ENCODE assay signal across 17 cellular contexts in the genomic region with DNA sequence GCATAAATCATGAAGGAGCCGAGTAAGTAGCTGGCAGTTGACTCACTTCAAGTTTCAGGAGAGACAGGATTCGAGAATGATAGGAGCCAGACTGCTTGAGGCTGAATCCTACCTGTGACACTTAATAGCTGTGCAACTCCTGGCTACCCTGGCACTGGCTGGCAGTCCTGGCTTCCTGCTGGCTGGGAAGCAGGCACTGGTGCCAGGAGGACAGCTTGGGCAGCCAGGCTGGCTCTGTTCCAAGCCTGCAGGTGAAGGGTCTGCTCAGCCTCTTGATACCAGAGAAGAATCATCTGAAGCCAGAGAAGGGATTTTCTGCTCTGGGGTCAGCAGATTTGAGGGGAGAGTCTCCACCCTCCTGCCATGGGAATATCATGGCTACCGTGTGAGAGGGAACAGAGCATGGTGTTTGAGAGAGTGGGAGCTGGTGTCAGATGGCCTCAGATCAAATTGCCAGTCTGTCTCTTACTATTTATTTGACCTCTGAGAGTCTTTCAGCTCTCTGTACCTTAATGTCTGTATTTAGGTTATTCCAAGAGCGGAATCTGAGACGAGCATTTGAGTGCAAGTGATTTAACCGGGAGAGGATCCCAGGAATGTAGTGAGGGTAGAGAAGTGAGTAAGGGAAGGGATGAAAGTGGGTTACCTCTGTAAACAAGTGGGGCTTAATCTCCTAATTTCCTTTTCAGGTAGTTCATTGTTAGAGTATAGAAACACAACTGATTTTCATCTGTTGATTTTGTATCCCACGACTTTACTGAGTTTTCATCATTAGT. TPM values are rescaled to one million over a fixed set of nuclear protein-coding genes. Genes with fewer than 3 reads are reported as not detected.
DNase-seq lines count a peak whose midpoint lies in the region; TF ChIP-seq lines count a peak whose summit lies in the region.
"Had no signal": no experiment of that assay in that cellular context is flagged by ENCODE, and none has a peak within 500 bp of the region (broad histone marks: within the 10 kb centered on the region; RNA-seq: fewer than 3 reads in every experiment).

No MANE protein-coding gene starts in this region.

- H3K9me3 ChIP-seq in endodermal cell (ENCODE audit: control insufficient read depth, low read length) (no peaks in the 10 kb centered on the region), tibial artery (no peaks in the 10 kb centered on the region)
- H3K9me3 ChIP-seq: SJSA1 had no signal

- DNase-seq in NCI-H510A treated with DMSO at 0.1 percent for 48 hours (lab: John Stamatoyannopoulos, UW), result peak; percentile 46
- DNase-seq in NCI-H510A (lab: John Stamatoyannopoulos, UW), result no peak
- DNase-seq in NCI-H2196 (lab: John Stamatoyannopoulos, UW; ENCODE audit: unreplicated experiment), result peak; percentile 34
- DNase-seq in endodermal cell, result peak; percentile 45
- no peak for DNase-seq in progenitor cell of endocrine pancreas (ENCODE audit: low spot score, unreplicated experiment)
- DNase-seq in tibial artery, result no peak
- no peak for DNase-seq in activated CD4-positive, alpha-beta T cell treated with anti-CD3 and anti-CD28 coated beads, Interleukin-2, amount 50 U/mL, for 1 hour
- DNase-seq in NCI-H748 treated with DMSO at 0.1 percent for 48 hours (lab: John Stamatoyannopoulos, UW), result no peak
- DNase-seq: activated CD8-positive, alpha-beta T cell treated with anti-CD3 and anti-CD28 coated beads for 36 hours; anterior cingulate cortex; stimulated activated naive CD8-positive, alpha-beta T cell treated with anti-CD3 and anti-CD28 coated beads, Interleukin-15, amount 100 ng/mL, for 72 hours had no signal

- H3K4me3 Mint-ChIP-seq in endodermal cell (no peak overlapping the region), progenitor cell of endocrine pancreas (ENCODE audit: low read depth) (no peak overlapping the region)
- H3K4me3 Mint-ChIP-seq: activated CD8-positive, alpha-beta T cell treated with anti-CD3 and anti-CD28 coated beads for 36 hours; dendritic cell treated with granulocyte-macrophage colony-stimulating factor and Interleukin-4, amounts not matched to agents 40 ng/mL and 50 ng/mL, for 4 days; memory B cell; stimulated activated naive CD8-positive, alpha-beta T cell treated with anti-CD3 and anti-CD28 coated beads, Interleukin-15, amount 100 ng/mL, for 72 hours had no signal

- H3K27ac ChIP-seq in endodermal cell (ENCODE audit: low read depth, low read length), result no peak overlapping the region
- H3K27ac ChIP-seq in tibial artery, result no peak overlapping the region
- H3K27ac ChIP-seq: SJSA1, skin epidermis had no signal

- 36 to 78% methylated on average over 2 to 7 of the region's 7 CpGs for WGBS in endodermal cell (ENCODE audit: insufficient coverage in 1 of 2, insufficient read length in 1 of 2), 2 experiments

- H3K27me3 Mint-ChIP-seq in endodermal cell (ENCODE audit: insufficient read depth), result peaks cover 3% of the 10 kb centered on the region
- H3K27me3 Mint-ChIP-seq in progenitor cell of endocrine pancreas, result peaks cover 13% of the 10 kb centered on the region

- no peaks in the 10 kb centered on the region for H3K4me1 ChIP-seq in endodermal cell (ENCODE audit: control insufficient read depth, insufficient read depth, low read length)
- no peaks in the 10 kb centered on the region for H3K4me1 ChIP-seq in tibial artery

- H3K27ac Mint-ChIP-seq in endodermal cell, result no peak overlapping the region
- peak overlapping the region; percentile 51 for H3K27ac Mint-ChIP-seq in progenitor cell of endocrine pancreas
- H3K27ac Mint-ChIP-seq: activated CD8-positive, alpha-beta T cell treated with anti-CD3 and anti-CD28 coated beads for 36 hours; activated T-helper 2 cell treated with anti-CD3 and anti-CD28 coated beads, Interferon-gamma antibody, Interleukin-2, Interleukin-4, amounts not matched to agents 10 μg/mL and 5 μg/mL and 100 μg/mL, durations not matched to agents 14 hours and 24 hours and 36 hours; dendritic cell treated with granulocyte-macrophage colony-stimulating factor and Interleukin-4, amounts not matched to agents 40 ng/mL and 50 ng/mL, for 4 days; memory B cell; stimulated activated naive CD8-positive, alpha-beta T cell treated with anti-CD3 and anti-CD28 coated beads, Interleukin-15, amount 100 ng/mL, for 72 hours had no signal

- H3K4me3 ChIP-seq in endodermal cell (ENCODE audit: low read length), result no peak overlapping the region
- no peak overlapping the region for H3K4me3 ChIP-seq in tibial artery
- H3K4me3 ChIP-seq: SJSA1, skin epidermis had no signal

- H3K36me3 Mint-ChIP-seq in endodermal cell (ENCODE audit: low read depth) (no peaks in the 10 kb centered on the region), progenitor cell of endocrine pancreas (ENCODE audit: insufficient read depth) (no peaks in the 10 kb centered on the region)

- TF ChIP-seq CTCF in endodermal cell (conservative IDR thresholded peaks at IDR 0.05) (no peak), progenitor cell of endocrine pancreas (IDR thresholded peaks at IDR 0.05; ENCODE audit: unreplicated experiment) (no peak), tibial artery (IDR thresholded peaks at IDR 0.05) (no peak)

- H3K9ac ChIP-seq in endodermal cell (ENCODE audit: extremely low read depth, low read length, poor library complexity, severe bottlenecking), result no peak overlapping the region

- H3K36me3 ChIP-seq in endodermal cell (ENCODE audit: control insufficient read depth, insufficient read depth, low read length) (no peaks in the 10 kb centered on the region), tibial artery (no peaks in the 10 kb centered on the region)
- H3K36me3 ChIP-seq: SJSA1 had no signal

- H3K27me3 ChIP-seq in endodermal cell (ENCODE audit: control insufficient read depth, insufficient read depth, low read length, poor library complexity, severe bottlenecking) (no peaks in the 10 kb centered on the region), tibial artery (peaks cover 0 to 3% of the 10 kb centered on the region in 2 donors)
- H3K27me3 ChIP-seq: SJSA1 had no signal

- peaks cover 10% of the 10 kb centered on the region for H3K4me1 Mint-ChIP-seq in endodermal cell
- H3K4me1 Mint-ChIP-seq in progenitor cell of endocrine pancreas (ENCODE audit: low read depth), result peaks cover 2% of the 10 kb centered on the region

- intact Hi-C loops in tibial artery (cut with DNase I; ENCODE audit: low total_unique reads), result no loop called here

- peaks cover 5% of the 10 kb centered on the region for H3K9me3 Mint-ChIP-seq in endodermal cell
- H3K9me3 Mint-ChIP-seq in progenitor cell of endocrine pancreas (ENCODE audit: low read depth), result no peaks in the 10 kb centered on the region
- H3K9me3 Mint-ChIP-seq: activated T-helper 2 cell treated with anti-CD3 and anti-CD28 coated beads, Interferon-gamma antibody, Interleukin-2, Interleukin-4, amounts not matched to agents 10 μg/mL and 5 μg/mL and 100 μg/mL, durations not matched to agents 14 hours and 24 hours and 36 hours; dendritic cell treated with granulocyte-macrophage colony-stimulating factor and Interleukin-4, amounts not matched to agents 40 ng/mL and 50 ng/mL, for 4 days; memory B cell had no signal

RNA-seq across cellular contexts. Expression of gene XIRP1, which starts 4.5 kb away (rescaled TPM):
- total RNA-seq in endodermal cell (not detected), progenitor cell of endocrine pancreas (0.16 TPM in 1 of 2 replicates, not detected in the other)
- polyA plus RNA-seq in endodermal cell (2013, experiment 1 of 2), result 0.07 TPM
- 0.08 TPM for polyA plus RNA-seq in endodermal cell (2013, experiment 2 of 2)
- total RNA-seq: fibroblast of lung had no signal

RNA-seq across cellular contexts. Expression of gene CSRNP1, which starts 43.5 kb away (rescaled TPM):
- total RNA-seq in endodermal cell, result 10 to 100 TPM in 1 of 2 donors, 1 to 10 TPM in 1; 9.2 to 11.1 TPM
- 7.5 TPM for polyA plus RNA-seq in endodermal cell (2013, experiment 1 of 2)
- 8.0 TPM for polyA plus RNA-seq in endodermal cell (2013, experiment 2 of 2)
- 6.6 and 6.7 TPM in 2 replicates for total RNA-seq in progenitor cell of endocrine pancreas

Comparison
In these comparisons a context has a peak if more than half of its experiments do, and no peak if none do; other contexts are left out.
1. DNase-seq: peak in NCI-H510A treated with DMSO at 0.1 percent for 48 hours (single experiment), NCI-H2196 (single experiment) and endodermal cell (single experiment); none in NCI-H510A (single experiment), progenitor cell of endocrine pancreas (single experiment), tibial artery (0 of 2), activated CD4-positive, alpha-beta T cell treated with anti-CD3 and anti-CD28 coated beads, Interleukin-2, amount 50 U/mL, for 1 hour (single experiment) and NCI-H748 treated with DMSO at 0.1 percent for 48 hours (single experiment).